16 cellular contexts compared by ENCODE assay signal in genomic region chr1:58927026-58927721, GRCh38.
DNase-seq lines count a peak whose midpoint lies in the region; ATAC-seq and TF ChIP-seq lines count a peak whose summit lies in the region.
"Had no signal": no experiment of that assay in that cellular context is flagged by ENCODE, and none has a peak within 500 bp of the region (broad histone marks: within the 10 kb centered on the region; RNA-seq: fewer than 3 reads in every experiment).

No MANE protein-coding gene starts in this region.

- peaks cover 0 to 3% of the 10 kb centered on the region in 2 donors for H3K9me3 Mint-ChIP-seq in stimulated activated naive B cell treated with anti-CD40 and anti-IgM and Interleukin-4, amounts not matched to agents 10 μg/mL and 1 μg/mL and 100 μg/mL, for 72 hours
- no peaks in the 10 kb centered on the region for H3K9me3 Mint-ChIP-seq in stimulated activated naive CD8-positive, alpha-beta T cell treated with anti-CD3 and anti-CD28 coated beads, Interleukin-15, amount 100 ng/mL, for 72 hours
- H3K9me3 Mint-ChIP-seq: immature natural killer cell, T-cell had no signal

- no peak for ATAC-seq in stimulated activated naive B cell treated with anti-CD40 and anti-IgM and Interleukin-4, amounts not matched to agents 10 μg/mL and 1 μg/mL and 100 μg/mL, for 72 hours (replicated peaks)
- no peak for ATAC-seq in stimulated activated naive CD8-positive, alpha-beta T cell treated with anti-CD3 and anti-CD28 coated beads, Interleukin-15, amount 100 ng/mL, for 72 hours
- ATAC-seq: T-cell had no signal

- DNase-seq in NCI-H1105 treated with DMSO at 0.1 percent for 48 hours (lab: John Stamatoyannopoulos, UW) (peak; percentile 16), NCI-H1105 (lab: John Stamatoyannopoulos, UW) (no peak), NCI-H2196 treated with DMSO at 0.1 percent for 48 hours (lab: John Stamatoyannopoulos, UW; ENCODE audit: unreplicated experiment) (peak; percentile 44), epithelial cell of esophagus (ENCODE audit: low read depth) (peak; percentile 80), DMS 273 treated with DMSO at 0.1 percent for 48 hours (lab: John Stamatoyannopoulos, UW) (no peak), NCI-H226 (no peak)
- DNase-seq in stimulated activated naive B cell treated with anti-CD40 and anti-IgM and Interleukin-4, amounts not matched to agents 10 μg/mL and 1 μg/mL and 100 μg/mL, for 72 hours = no peak
- no peak for DNase-seq in stimulated activated naive CD8-positive, alpha-beta T cell treated with anti-CD3 and anti-CD28 coated beads, Interleukin-15, amount 100 ng/mL, for 72 hours
- DNase-seq: activated CD4-positive, alpha-beta T cell treated with anti-CD3 and anti-CD28 coated beads for 4 hours; foreskin melanocyte; immature natural killer cell; midbrain; nucleus accumbens; spleen; substantia nigra; T-cell had no signal

- peaks cover 3 to 6% of the 10 kb centered on the region in 2 donors for H3K27me3 Mint-ChIP-seq in stimulated activated naive B cell treated with anti-CD40 and anti-IgM and Interleukin-4, amounts not matched to agents 10 μg/mL and 1 μg/mL and 100 μg/mL, for 72 hours
- peaks cover 10% of the 10 kb centered on the region for H3K27me3 Mint-ChIP-seq in stimulated activated naive CD8-positive, alpha-beta T cell treated with anti-CD3 and anti-CD28 coated beads, Interleukin-15, amount 100 ng/mL, for 72 hours
- H3K27me3 Mint-ChIP-seq: T-cell had no signal

- H3K27ac Mint-ChIP-seq in stimulated activated naive B cell treated with anti-CD40 and anti-IgM and Interleukin-4, amounts not matched to agents 10 μg/mL and 1 μg/mL and 100 μg/mL, for 72 hours = peak overlapping the region; percentile 3
- H3K27ac Mint-ChIP-seq in stimulated activated naive CD8-positive, alpha-beta T cell treated with anti-CD3 and anti-CD28 coated beads, Interleukin-15, amount 100 ng/mL, for 72 hours = no peak overlapping the region
- H3K27ac Mint-ChIP-seq: T-cell had no signal

- H3K4me3 Mint-ChIP-seq in stimulated activated naive B cell treated with anti-CD40 and anti-IgM and Interleukin-4, amounts not matched to agents 10 μg/mL and 1 μg/mL and 100 μg/mL, for 72 hours = no peak overlapping the region
- no peak overlapping the region for H3K4me3 Mint-ChIP-seq in stimulated activated naive CD8-positive, alpha-beta T cell treated with anti-CD3 and anti-CD28 coated beads, Interleukin-15, amount 100 ng/mL, for 72 hours
- H3K4me3 Mint-ChIP-seq: immature natural killer cell, T-cell had no signal

- no peak overlapping the region for H3K4me3 ChIP-seq in epithelial cell of esophagus (ENCODE audit: low read length)
- H3K4me3 ChIP-seq: spleen had no signal

- H3K36me3 Mint-ChIP-seq in stimulated activated naive B cell treated with anti-CD40 and anti-IgM and Interleukin-4, amounts not matched to agents 10 μg/mL and 1 μg/mL and 100 μg/mL, for 72 hours = no peaks in the 10 kb centered on the region
- H3K36me3 Mint-ChIP-seq: immature natural killer cell, T-cell had no signal

- H3K4me1 Mint-ChIP-seq in stimulated activated naive B cell treated with anti-CD40 and anti-IgM and Interleukin-4, amounts not matched to agents 10 μg/mL and 1 μg/mL and 100 μg/mL, for 72 hours = peaks cover 25 to 29% of the 10 kb centered on the region in 2 donors
- peaks cover 60% of the 10 kb centered on the region for H3K4me1 Mint-ChIP-seq in stimulated activated naive CD8-positive, alpha-beta T cell treated with anti-CD3 and anti-CD28 coated beads, Interleukin-15, amount 100 ng/mL, for 72 hours

- no peak for TF ChIP-seq CTCF in epithelial cell of esophagus (IDR thresholded peaks at IDR 0.05; ENCODE audit: insufficient read depth, low read depth, low read length, missing control alignments)

Comparison
In these comparisons a context has a peak if more than half of its experiments do, and no peak if none do; other contexts are left out.
1. DNase-seq: peak in NCI-H1105 treated with DMSO at 0.1 percent for 48 hours (single experiment), NCI-H2196 treated with DMSO at 0.1 percent for 48 hours (single experiment) and epithelial cell of esophagus (single experiment); none in NCI-H1105 (single experiment), stimulated activated naive B cell treated with anti-CD40 and anti-IgM and Interleukin-4, amounts not matched to agents 10 μg/mL and 1 μg/mL and 100 μg/mL, for 72 hours (single experiment), DMS 273 treated with DMSO at 0.1 percent for 48 hours (single experiment), NCI-H226 (single experiment) and stimulated activated naive CD8-positive, alpha-beta T cell treated with anti-CD3 and anti-CD28 coated beads, Interleukin-15, amount 100 ng/mL, for 72 hours (0 of 2).